29 cellular contexts compared by ENCODE assay signal in the genomic region with DNA sequence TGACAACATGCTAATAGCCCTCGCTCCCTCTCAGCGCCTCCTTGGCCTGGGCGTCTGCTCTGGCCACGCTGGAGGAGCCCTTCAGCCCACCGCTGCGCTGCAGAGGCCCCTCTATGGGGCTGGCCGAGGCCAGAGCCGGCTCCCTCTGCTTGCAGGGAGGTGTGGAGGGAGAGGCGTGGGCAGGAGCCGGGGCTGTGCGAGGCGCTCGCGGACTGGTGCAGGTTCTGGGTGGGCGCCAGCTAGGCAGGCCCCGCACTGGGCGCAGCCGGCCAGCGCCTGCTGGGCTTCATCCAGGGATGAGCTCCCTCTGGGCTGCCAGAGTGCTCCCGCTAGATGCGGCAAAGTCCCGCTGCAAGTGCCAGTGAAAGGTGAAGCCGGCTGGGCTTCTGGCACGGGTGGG.
"Had no signal": no experiment of that assay in that cellular context is flagged by ENCODE, and none has a peak within 500 bp of the region (broad histone marks: within the 10 kb centered on the region; RNA-seq: fewer than 3 reads in every experiment).

No MANE protein-coding gene starts in this region.

- DNase-seq: stimulated activated CD4-positive, alpha-beta T cell treated with anti-CD3 and anti-CD28 coated beads, Interleukin-2, amount 100 ng/mL, for 48 hours; stimulated activated CD4-positive, alpha-beta T cell treated with anti-CD3 and anti-CD28 coated beads, Interleukin-4, amount 100 ng/mL, for 1 hour; stimulated activated CD4-positive, alpha-beta T cell treated with anti-CD3 and anti-CD28 coated beads, Interleukin-4, amount 100 ng/mL, for 24 hours; stimulated activated CD4-positive, alpha-beta T cell treated with anti-CD3 and anti-CD28 coated beads, Interleukin-4, amount 100 ng/mL, for 4 hours; stimulated activated CD8-positive, alpha-beta memory T cell treated with anti-CD3 and anti-CD28 coated beads, Interleukin-4, amount 100 ng/mL, for 48 hours; stimulated activated naive B cell treated with anti-CD40 and anti-IgM and Interleukin-4, amounts not matched to agents 10 μg/mL and 1 μg/mL and 100 μg/mL, for 72 hours; stimulated activated naive CD4-positive, alpha-beta T cell; stimulated activated naive CD4-positive, alpha-beta T cell treated with Interleukin-2 at 50 U/mL for 16 hours; stimulated activated naive CD8-positive, alpha-beta T cell treated with anti-CD3 and anti-CD28 coated beads, Interleukin-15, amount 100 ng/mL, for 72 hours; stimulated activated naive CD8-positive, alpha-beta T cell treated with anti-CD3 and anti-CD28 coated beads, Interleukin-15, Interleukin-2, amounts not matched to agents 100 U/mL and 50 U/mL, for 24 hours; stomach; substantia nigra; thyroid gland; tibial artery; transverse colon; trophoblast cell; upper lobe of right lung; uterus had no signal

- H3K4me1 Mint-ChIP-seq: stimulated activated effector memory CD8-positive, alpha-beta T cell treated with anti-CD3 and anti-CD28 coated beads, Interleukin-12 subunit alpha, Interleukin-12 subunit beta, amount 100 ng/mL, for 72 hours; stimulated activated naive CD8-positive, alpha-beta T cell treated with anti-CD3 and anti-CD28 coated beads, Interleukin-15, amount 100 ng/mL, for 72 hours had no signal

- H3K4me3 ChIP-seq: stomach, suprapubic skin, thoracic aorta, thyroid gland, tibial artery, tibial nerve, transverse colon, upper lobe of left lung, upper lobe of right lung, uterus, vagina had no signal

- H3K4me1 ChIP-seq: stomach, suprapubic skin, testis, thyroid gland, tibial artery, tibial nerve, transverse colon, upper lobe of right lung, uterus, vagina had no signal

- H3K9me3 ChIP-seq: suprapubic skin, testis, thoracic aorta, thyroid gland, tibial artery, transverse colon, upper lobe of left lung, upper lobe of right lung, uterus, vagina had no signal

- H3K4me3 Mint-ChIP-seq: stimulated activated effector memory CD8-positive, alpha-beta T cell treated with anti-CD3 and anti-CD28 coated beads, Interleukin-12 subunit alpha, Interleukin-12 subunit beta, amount 100 ng/mL, for 72 hours; stimulated activated memory B cell treated with anti-CD40 and anti-IgM and Interleukin-4, amounts not matched to agents 10 μg/mL and 1 μg/mL and 100 μg/mL, for 72 hours; stimulated activated naive B cell treated with anti-CD40 and anti-IgM and Interleukin-4, amounts not matched to agents 10 μg/mL and 1 μg/mL and 100 μg/mL, for 72 hours; stimulated activated naive CD8-positive, alpha-beta T cell treated with anti-CD3 and anti-CD28 coated beads, Interleukin-15, amount 100 ng/mL, for 72 hours; stimulated activated naive CD8-positive, alpha-beta T cell treated with anti-CD3 and anti-CD28 coated beads, Interleukin-15, Interleukin-2, amounts not matched to agents 100 ng/mL and 50 ng/mL, for 24 hours; type B pancreatic cell had no signal

- ATAC-seq: stimulated activated effector memory CD8-positive, alpha-beta T cell treated with anti-CD3 and anti-CD28 coated beads, Interleukin-12 subunit alpha, Interleukin-12 subunit beta, amount 100 ng/mL, for 72 hours; stimulated activated memory B cell treated with anti-CD40 and anti-IgM and Interleukin-4, amounts not matched to agents 10 μg/mL and 1 μg/mL and 100 μg/mL, for 72 hours; stimulated activated naive B cell treated with anti-CD40 and anti-IgM and Interleukin-4, amounts not matched to agents 10 μg/mL and 1 μg/mL and 100 μg/mL, for 72 hours; stimulated activated naive CD8-positive, alpha-beta T cell treated with anti-CD3 and anti-CD28 coated beads, Interleukin-15, amount 100 ng/mL, for 72 hours; stimulated activated naive CD8-positive, alpha-beta T cell treated with anti-CD3 and anti-CD28 coated beads, Interleukin-15, Interleukin-2, amounts not matched to agents 100 U/mL and 50 U/mL, for 24 hours; upper lobe of right lung had no signal

- H3K36me3 ChIP-seq: stomach, suprapubic skin, thoracic aorta, thyroid gland, tibial artery, tibial nerve, transverse colon, upper lobe of left lung, upper lobe of right lung, uterus, vagina had no signal

- H3K27ac Mint-ChIP-seq: stimulated activated effector memory CD8-positive, alpha-beta T cell treated with anti-CD3 and anti-CD28 coated beads, Interleukin-12 subunit alpha, Interleukin-12 subunit beta, amount 100 ng/mL, for 72 hours; stimulated activated memory B cell treated with anti-CD40 and anti-IgM and Interleukin-4, amounts not matched to agents 10 μg/mL and 1 μg/mL and 100 μg/mL, for 72 hours; stimulated activated naive B cell treated with anti-CD40 and anti-IgM and Interleukin-4, amounts not matched to agents 10 μg/mL and 1 μg/mL and 100 μg/mL, for 72 hours; stimulated activated naive CD8-positive, alpha-beta T cell treated with anti-CD3 and anti-CD28 coated beads, Interleukin-15, amount 100 ng/mL, for 72 hours; stimulated activated naive CD8-positive, alpha-beta T cell treated with anti-CD3 and anti-CD28 coated beads, Interleukin-15, Interleukin-2, amounts not matched to agents 100 ng/mL and 50 ng/mL, for 24 hours; type B pancreatic cell had no signal

- H3K9me3 Mint-ChIP-seq: stimulated activated effector memory CD8-positive, alpha-beta T cell treated with anti-CD3 and anti-CD28 coated beads, Interleukin-12 subunit alpha, Interleukin-12 subunit beta, amount 100 ng/mL, for 72 hours; stimulated activated naive CD8-positive, alpha-beta T cell treated with anti-CD3 and anti-CD28 coated beads, Interleukin-15, amount 100 ng/mL, for 72 hours had no signal

- H3K27me3 Mint-ChIP-seq: stimulated activated memory B cell treated with anti-CD40 and anti-IgM and Interleukin-4, amounts not matched to agents 10 μg/mL and 1 μg/mL and 100 μg/mL, for 72 hours; stimulated activated naive B cell treated with anti-CD40 and anti-IgM and Interleukin-4, amounts not matched to agents 10 μg/mL and 1 μg/mL and 100 μg/mL, for 72 hours; type B pancreatic cell had no signal

- H3K27me3 ChIP-seq: stomach, suprapubic skin, testis, thyroid gland, tibial nerve, transverse colon, upper lobe of left lung, upper lobe of right lung, uterus, vagina had no signal

- FAIRE-seq: urothelium cell line had no signal

- H3K36me3 Mint-ChIP-seq: stimulated activated effector memory CD8-positive, alpha-beta T cell treated with anti-CD3 and anti-CD28 coated beads, Interleukin-12 subunit alpha, Interleukin-12 subunit beta, amount 100 ng/mL, for 72 hours; stimulated activated memory B cell treated with anti-CD40 and anti-IgM and Interleukin-4, amounts not matched to agents 10 μg/mL and 1 μg/mL and 100 μg/mL, for 72 hours; stimulated activated naive B cell treated with anti-CD40 and anti-IgM and Interleukin-4, amounts not matched to agents 10 μg/mL and 1 μg/mL and 100 μg/mL, for 72 hours; type B pancreatic cell had no signal

- H3K27ac ChIP-seq: stomach, suprapubic skin, testis, thoracic aorta, thyroid gland, tibial artery, tibial nerve, transverse colon, upper lobe of left lung, upper lobe of right lung, uterus, vagina had no signal
